ENCODE assay signal across 1 cellular context in the genomic region with DNA sequence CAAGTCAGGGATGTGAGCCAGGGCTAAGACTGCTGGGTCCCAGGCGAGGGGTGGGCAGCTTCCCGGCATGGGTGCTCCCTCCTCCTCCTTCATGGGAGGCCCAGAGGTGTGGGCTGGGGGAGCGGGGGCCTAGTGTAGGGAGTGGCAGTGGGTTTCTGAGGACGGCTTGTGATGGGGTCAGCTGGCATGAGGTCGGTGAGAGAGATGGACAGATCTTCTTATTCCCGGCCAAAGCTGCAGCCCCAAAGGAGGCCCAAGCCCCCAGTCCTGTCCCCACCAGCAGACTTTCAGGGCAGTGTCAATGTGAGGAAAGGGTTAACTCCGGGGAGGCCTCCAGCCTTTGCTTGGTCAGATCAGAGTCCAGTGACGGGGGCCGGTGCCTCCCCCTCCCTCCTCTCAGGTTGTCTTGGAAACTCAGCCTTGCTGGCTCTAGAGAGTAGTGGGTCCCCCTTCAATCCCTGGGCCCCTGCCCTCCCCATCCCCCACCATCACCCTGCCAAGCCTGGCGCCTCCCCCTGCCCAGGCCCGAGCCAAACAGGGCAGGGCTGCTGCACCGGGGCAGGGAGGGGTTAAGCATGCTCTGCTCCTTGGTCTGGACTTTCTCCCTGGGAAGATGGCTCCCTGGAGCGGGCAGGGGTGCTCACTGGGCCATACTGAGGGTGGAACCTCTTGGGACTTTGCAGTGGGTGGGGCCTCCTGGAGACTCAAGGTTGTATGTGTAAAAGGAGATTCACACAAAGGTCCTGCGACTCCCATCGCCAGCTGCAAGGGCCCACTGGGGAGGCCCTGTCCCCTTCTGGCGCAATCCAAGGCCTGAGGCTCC.
TF ChIP-seq lines count a peak whose summit lies in the region.

No MANE protein-coding gene starts in this region.

TF ChIP-seq in HepG2, 621 proteins besides CTCF, POLR2A, EP300 and RAD21 (continued from another document):
- TF ChIP-seq, protein P1, sequence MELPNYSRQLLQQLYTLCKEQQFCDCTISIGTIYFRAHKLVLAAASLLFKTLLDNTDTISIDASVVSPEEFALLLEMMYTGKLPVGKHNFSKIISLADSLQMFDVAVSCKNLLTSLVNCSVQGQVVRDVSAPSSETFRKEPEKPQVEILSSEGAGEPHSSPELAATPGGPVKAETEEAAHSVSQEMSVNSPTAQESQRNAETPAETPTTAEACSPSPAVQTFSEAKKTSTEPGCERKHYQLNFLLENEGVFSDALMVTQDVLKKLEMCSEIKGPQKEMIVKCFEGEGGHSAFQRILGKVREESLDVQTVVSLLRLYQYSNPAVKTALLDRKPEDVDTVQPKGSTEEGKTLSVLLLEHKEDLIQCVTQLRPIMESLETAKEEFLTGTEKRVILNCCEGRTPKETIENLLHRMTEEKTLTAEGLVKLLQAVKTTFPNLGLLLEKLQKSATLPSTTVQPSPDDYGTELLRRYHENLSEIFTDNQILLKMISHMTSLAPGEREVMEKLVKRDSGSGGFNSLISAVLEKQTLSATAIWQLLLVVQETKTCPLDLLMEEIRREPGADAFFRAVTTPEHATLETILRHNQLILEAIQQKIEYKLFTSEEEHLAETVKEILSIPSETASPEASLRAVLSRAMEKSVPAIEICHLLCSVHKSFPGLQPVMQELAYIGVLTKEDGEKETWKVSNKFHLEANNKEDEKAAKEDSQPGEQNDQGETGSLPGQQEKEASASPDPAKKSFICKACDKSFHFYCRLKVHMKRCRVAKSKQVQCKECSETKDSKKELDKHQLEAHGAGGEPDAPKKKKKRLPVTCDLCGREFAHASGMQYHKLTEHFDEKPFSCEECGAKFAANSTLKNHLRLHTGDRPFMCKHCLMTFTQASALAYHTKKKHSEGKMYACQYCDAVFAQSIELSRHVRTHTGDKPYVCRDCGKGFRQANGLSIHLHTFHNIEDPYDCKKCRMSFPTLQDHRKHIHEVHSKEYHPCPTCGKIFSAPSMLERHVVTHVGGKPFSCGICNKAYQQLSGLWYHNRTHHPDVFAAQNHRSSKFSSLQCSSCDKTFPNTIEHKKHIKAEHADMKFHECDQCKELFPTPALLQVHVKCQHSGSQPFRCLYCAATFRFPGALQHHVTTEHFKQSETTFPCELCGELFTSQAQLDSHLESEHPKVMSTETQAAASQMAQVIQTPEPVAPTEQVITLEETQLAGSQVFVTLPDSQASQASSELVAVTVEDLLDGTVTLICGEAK (IDR thresholded peaks at IDR 0.05), result no peak
- TF ChIP-seq, protein P1 (CRISPR knock-in tag; IDR thresholded peaks at IDR 0.05), result peak; percentile 70; the same call in 1 of the 2 replicates
- no peak for TF ChIP-seq SYNCRIP (IDR thresholded peaks at IDR 0.05; ENCODE audit: insufficient read depth, low read depth, low read length)
- no peak for TF ChIP-seq ZNF737 (CRISPR knock-in tag; IDR thresholded peaks at IDR 0.05; ENCODE audit: borderline replicate concordance)
- TF ChIP-seq MEIS2 (CRISPR knock-in tag; IDR thresholded peaks at IDR 0.05), result peak; percentile 90
- no peak for TF ChIP-seq STAT5B (CRISPR knock-in tag; IDR thresholded peaks at IDR 0.05)
- peak; percentile 84 for TF ChIP-seq RXRA (CRISPR knock-in tag; IDR thresholded peaks at IDR 0.05)
- TF ChIP-seq BCL6 (CRISPR knock-in tag; IDR thresholded peaks at IDR 0.05), result peak; percentile 68
- TF ChIP-seq, protein P2, sequence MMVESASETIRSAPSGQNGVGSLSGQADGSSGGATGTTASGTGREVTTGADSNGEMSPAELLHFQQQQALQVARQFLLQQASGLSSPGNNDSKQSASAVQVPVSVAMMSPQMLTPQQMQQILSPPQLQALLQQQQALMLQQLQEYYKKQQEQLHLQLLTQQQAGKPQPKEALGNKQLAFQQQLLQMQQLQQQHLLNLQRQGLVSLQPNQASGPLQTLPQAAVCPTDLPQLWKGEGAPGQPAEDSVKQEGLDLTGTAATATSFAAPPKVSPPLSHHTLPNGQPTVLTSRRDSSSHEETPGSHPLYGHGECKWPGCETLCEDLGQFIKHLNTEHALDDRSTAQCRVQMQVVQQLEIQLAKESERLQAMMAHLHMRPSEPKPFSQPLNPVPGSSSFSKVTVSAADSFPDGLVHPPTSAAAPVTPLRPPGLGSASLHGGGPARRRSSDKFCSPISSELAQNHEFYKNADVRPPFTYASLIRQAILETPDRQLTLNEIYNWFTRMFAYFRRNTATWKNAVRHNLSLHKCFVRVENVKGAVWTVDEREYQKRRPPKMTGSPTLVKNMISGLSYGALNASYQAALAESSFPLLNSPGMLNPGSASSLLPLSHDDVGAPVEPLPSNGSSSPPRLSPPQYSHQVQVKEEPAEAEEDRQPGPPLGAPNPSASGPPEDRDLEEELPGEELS (CRISPR knock-in tag; IDR thresholded peaks at IDR 0.05), result peak; percentile 85
- TF ChIP-seq MYC (CRISPR knock-in tag; IDR thresholded peaks at IDR 0.05; ENCODE audit: borderline replicate concordance), result peak; percentile 83; the same call in 1 of the 2 replicates
- TF ChIP-seq, protein P3, sequence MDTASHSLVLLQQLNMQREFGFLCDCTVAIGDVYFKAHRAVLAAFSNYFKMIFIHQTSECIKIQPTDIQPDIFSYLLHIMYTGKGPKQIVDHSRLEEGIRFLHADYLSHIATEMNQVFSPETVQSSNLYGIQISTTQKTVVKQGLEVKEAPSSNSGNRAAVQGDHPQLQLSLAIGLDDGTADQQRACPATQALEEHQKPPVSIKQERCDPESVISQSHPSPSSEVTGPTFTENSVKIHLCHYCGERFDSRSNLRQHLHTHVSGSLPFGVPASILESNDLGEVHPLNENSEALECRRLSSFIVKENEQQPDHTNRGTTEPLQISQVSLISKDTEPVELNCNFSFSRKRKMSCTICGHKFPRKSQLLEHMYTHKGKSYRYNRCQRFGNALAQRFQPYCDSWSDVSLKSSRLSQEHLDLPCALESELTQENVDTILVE (CRISPR knock-in tag; IDR thresholded peaks at IDR 0.05), result peak; percentile 35; the same call in 1 of the 2 replicates
- peak; percentile 15; the same call in 1 of the 2 replicates for TF ChIP-seq RBFOX2 (IDR thresholded peaks at IDR 0.05; ENCODE audit: low read depth, low read length)
- peak; percentile 96 for TF ChIP-seq ZBTB7B (CRISPR knock-in tag; IDR thresholded peaks at IDR 0.05)
- TF ChIP-seq ZSCAN31 (CRISPR knock-in tag; IDR thresholded peaks at IDR 0.05; ENCODE audit: low read depth), result peak; percentile 70; the same call in 1 of the 2 replicates
- no peak for TF ChIP-seq TRIM22 (IDR thresholded peaks at IDR 0.05)
- peak; percentile 51; the same call in 1 of the 2 replicates for TF ChIP-seq ZNF563 (CRISPR knock-in tag; IDR thresholded peaks at IDR 0.05)
- peak; percentile 63 for TF ChIP-seq ETV5 (CRISPR knock-in tag; IDR thresholded peaks at IDR 0.05; ENCODE audit: borderline replicate concordance)
- TF ChIP-seq, protein P4, sequence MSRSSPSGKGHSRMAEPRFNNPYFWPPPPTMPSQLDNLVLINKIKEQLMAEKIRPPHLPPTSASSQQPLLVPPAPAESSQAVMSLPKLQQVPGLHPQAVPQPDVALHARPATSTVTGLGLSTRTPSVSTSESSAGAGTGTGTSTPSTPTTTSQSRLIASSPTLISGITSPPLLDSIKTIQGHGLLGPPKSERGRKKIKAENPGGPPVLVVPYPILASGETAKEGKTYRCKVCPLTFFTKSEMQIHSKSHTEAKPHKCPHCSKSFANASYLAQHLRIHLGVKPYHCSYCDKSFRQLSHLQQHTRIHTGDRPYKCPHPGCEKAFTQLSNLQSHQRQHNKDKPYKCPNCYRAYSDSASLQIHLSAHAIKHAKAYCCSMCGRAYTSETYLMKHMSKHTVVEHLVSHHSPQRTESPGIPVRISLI (CRISPR knock-in tag; IDR thresholded peaks at IDR 0.05; ENCODE audit: borderline replicate concordance), result peak; percentile 67; the same call in 1 of the 2 replicates
- TF ChIP-seq, protein P5, sequence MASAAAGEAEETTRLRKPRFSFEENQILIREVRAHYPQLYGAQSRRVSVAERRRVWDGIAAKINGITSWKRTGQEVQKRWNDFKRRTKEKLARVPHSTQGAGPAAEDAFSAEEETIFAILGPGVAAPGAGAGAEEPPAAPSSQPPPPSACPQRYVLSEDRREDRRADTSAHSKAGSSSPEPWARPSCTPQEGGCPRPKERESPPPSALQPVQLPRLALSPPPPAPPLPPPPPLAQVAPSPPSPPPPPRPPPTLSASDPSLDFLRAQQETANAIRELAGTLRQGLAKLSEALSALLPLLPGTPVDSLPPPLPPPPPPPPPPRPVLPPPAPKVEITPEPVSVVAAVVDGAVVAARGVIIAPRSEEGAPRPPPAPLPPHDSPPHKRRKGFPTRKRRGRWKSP (CRISPR knock-in tag; IDR thresholded peaks at IDR 0.05), result peak; percentile 78; the same call in 1 of the 2 replicates
- peak; percentile 84; the same call in 1 of the 2 replicates for TF ChIP-seq SP4 (CRISPR knock-in tag; IDR thresholded peaks at IDR 0.05)
- TF ChIP-seq AGO2 (optimal IDR thresholded peaks at IDR 0.05; ENCODE audit: low read depth, low read length), result no peak
- TF ChIP-seq ZMYM4 (CRISPR knock-in tag; IDR thresholded peaks at IDR 0.05), result peak; percentile 68
- no peak for TF ChIP-seq SUZ12 (IDR thresholded peaks at IDR 0.05; ENCODE audit: low read depth, low read length)
- peak; percentile 71 for TF ChIP-seq ZNF264 (CRISPR knock-in tag; IDR thresholded peaks at IDR 0.05)
- TF ChIP-seq EHMT2 (IDR thresholded peaks at IDR 0.05; ENCODE audit: borderline replicate concordance, low read depth, low read length), result no peak
- peak; percentile 68; the same call in 1 of the 2 replicates for TF ChIP-seq TGIF2 (CRISPR knock-in tag; IDR thresholded peaks at IDR 0.05)
- peak; percentile 98 for TF ChIP-seq HNF4A (CRISPR knock-in tag; IDR thresholded peaks at IDR 0.05)
- TF ChIP-seq, protein P6, sequence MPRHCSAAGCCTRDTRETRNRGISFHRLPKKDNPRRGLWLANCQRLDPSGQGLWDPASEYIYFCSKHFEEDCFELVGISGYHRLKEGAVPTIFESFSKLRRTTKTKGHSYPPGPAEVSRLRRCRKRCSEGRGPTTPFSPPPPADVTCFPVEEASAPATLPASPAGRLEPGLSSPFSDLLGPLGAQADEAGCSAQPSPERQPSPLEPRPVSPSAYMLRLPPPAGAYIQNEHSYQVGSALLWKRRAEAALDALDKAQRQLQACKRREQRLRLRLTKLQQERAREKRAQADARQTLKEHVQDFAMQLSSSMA (CRISPR knock-in tag; IDR thresholded peaks at IDR 0.05), result no peak
- no peak for TF ChIP-seq MTF2 (CRISPR knock-in tag; IDR thresholded peaks at IDR 0.05; ENCODE audit: borderline replicate concordance)
TF ChIP-seq in HepG2: peak in this region for 296.
